Comparison of ENCODE assay signal across 8 cellular contexts in the genomic region with DNA sequence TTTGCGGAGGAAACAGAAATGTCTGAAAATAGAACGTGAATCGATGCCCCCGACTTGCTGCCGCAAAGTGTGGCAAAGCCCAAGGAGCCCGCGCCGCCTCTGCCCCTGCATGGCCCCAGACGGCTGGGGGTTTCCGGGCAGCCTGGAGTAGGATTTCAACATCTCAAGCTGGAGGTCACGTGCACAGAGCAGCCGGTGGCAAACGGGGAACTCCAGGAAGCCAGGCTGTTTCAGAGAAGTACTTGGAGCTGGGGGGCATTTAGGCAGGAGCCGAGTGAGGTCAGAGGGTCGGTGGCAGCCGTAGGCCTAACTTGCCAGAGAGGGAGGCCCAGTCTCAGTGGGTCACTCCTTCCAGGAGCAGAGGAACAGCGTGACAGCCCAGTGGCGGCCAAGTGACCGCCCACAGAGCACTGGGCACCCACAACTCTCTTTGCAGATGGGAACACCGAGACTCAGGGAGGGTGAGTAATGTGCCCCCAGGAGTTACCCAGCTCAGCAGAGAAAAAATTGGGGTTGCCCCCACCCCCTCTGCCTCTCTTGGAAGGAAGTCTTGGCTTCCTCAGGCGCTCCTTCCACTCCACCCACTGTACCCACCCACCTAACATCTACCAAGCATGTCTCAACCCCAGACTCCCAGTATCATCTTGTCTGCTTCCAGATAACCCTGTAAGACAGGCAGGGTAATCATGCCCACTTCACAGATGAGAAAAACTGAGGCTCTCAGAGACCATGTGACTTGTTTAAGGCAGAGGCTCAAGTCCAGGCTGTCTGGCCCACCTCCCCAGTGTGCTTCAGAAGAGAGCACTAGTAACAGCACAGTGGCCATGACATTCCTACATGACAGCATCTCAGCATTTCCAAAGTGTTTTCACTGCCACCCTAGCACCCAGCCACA.
DNase-seq lines count a peak whose midpoint lies in the region; ATAC-seq, FAIRE-seq and TF ChIP-seq lines count a peak whose summit lies in the region.

No MANE protein-coding gene starts in this region.

- ATAC-seq in HG03066 (IDR thresholded peaks at IDR 0.05; ENCODE audit: low read depth, unreplicated experiment), result peak; percentile 55

- DNase-seq in GM12892 (ENCODE audit: insufficient read length) (peak; percentile 71), T-helper 2 cell (peak; percentile 29 to 86 (median 67)), amygdala (lab: John Stamatoyannopoulos, UW) (peak in 37 of 56 donors; percentile 15 to 81 (median 43)), kidney tubule cell (ENCODE audit: low spot score) (peak; percentile 70), COR-L47 (lab: John Stamatoyannopoulos, UW) (no peak), iPS-NIHi11 (ENCODE audit: low spot score) (no peak)
- peak; percentile 35 to 72 (median 41) for DNase-seq in stimulated activated CD4-positive, alpha-beta T cell treated with anti-CD3 and anti-CD28 coated beads, TNF-alpha, amount 100 ng/mL, for 1 hour (ENCODE audit: low read depth in 3 of 3, low spot score in 1 of 3)

- FAIRE-seq in GM12892 (lab: Jason Lieb, UNC), result peak; percentile 93

- no peak; the same call in 1 of the 2 replicates for TF ChIP-seq POLR2A in GM12892 (IDR thresholded peaks at IDR 0.05; ENCODE audit: low read depth, low read length)

Comparison
In these comparisons a context has a peak if more than half of its experiments do, and no peak if none do; other contexts are left out.
1. DNase-seq: peak in GM12892 (single experiment), T-helper 2 cell (5 of 5), amygdala (37 of 56), kidney tubule cell (single experiment) and stimulated activated CD4-positive, alpha-beta T cell treated with anti-CD3 and anti-CD28 coated beads, TNF-alpha, amount 100 ng/mL, for 1 hour (3 of 3); none in COR-L47 (single experiment) and iPS-NIHi11 (single experiment).